In genomic region chr1:30425046-30425445, GRCh38 we compare ENCODE assay signal across 28 cellular contexts.
"Had no signal": no experiment of that assay in that cellular context is flagged by ENCODE, and none has a peak within 500 bp of the region (broad histone marks: within the 10 kb centered on the region; RNA-seq: fewer than 3 reads in every experiment).

No MANE protein-coding gene starts in this region.

- H3K36me3 Mint-ChIP-seq: activated CD8-positive, alpha-beta memory T cell treated with anti-CD3 and anti-CD28 coated beads, Interleukin-2, amount 10 ng/mL, durations not matched to agents 7 days and 5 days; neural progenitor cell had no signal

- H3K4me3 Mint-ChIP-seq: activated CD4-positive, alpha-beta memory T cell treated with anti-CD3 and anti-CD28 coated beads, Interleukin-2, amount 10 ng/mL, durations not matched to agents 7 days and 5 days; activated CD8-positive, alpha-beta memory T cell treated with anti-CD3 and anti-CD28 coated beads, Interleukin-2, amount 10 ng/mL, durations not matched to agents 7 days and 5 days; activated naive CD8-positive, alpha-beta T cell; natural killer cell; neural progenitor cell; T-helper 1 cell treated with Interleukin-12 subunit alpha and Interleukin-12 subunit beta and Interleukin-4 antibody, amounts not matched to agents 30 μg/mL and 1 μg/mL, for 36 hours had no signal

- H3K36me3 ChIP-seq: adrenal gland, cardiac muscle cell, gastrocnemius medialis, right atrium auricular region, suprapubic skin, tibial artery had no signal

- H3K9me3 ChIP-seq: body of pancreas, gastrocnemius medialis, suprapubic skin had no signal

- H3K9ac ChIP-seq: neural progenitor cell had no signal

- H3K27me3 ChIP-seq: adrenal gland, body of pancreas, cardiac muscle cell, right atrium auricular region, suprapubic skin had no signal

- H3K4me1 ChIP-seq: adrenal gland, body of pancreas, gastrocnemius medialis, right atrium auricular region, tibial artery had no signal

- H3K9me3 Mint-ChIP-seq: activated CD4-positive, alpha-beta memory T cell treated with anti-CD3 and anti-CD28 coated beads, Interleukin-2, amount 10 ng/mL, durations not matched to agents 7 days and 5 days had no signal

- H3K4me2 ChIP-seq: neural progenitor cell had no signal

- H3K4me3 ChIP-seq: adrenal gland, body of pancreas, cardiac muscle cell, gastrocnemius medialis, neural progenitor cell, right atrium auricular region, suprapubic skin, tibial artery had no signal

- H3K4me1 Mint-ChIP-seq: activated CD4-positive, alpha-beta memory T cell treated with anti-CD3 and anti-CD28 coated beads, Interleukin-2, amount 10 ng/mL, durations not matched to agents 7 days and 5 days; activated CD8-positive, alpha-beta memory T cell treated with anti-CD3 and anti-CD28 coated beads, Interleukin-2, amount 10 ng/mL, durations not matched to agents 7 days and 5 days; natural killer cell; neural progenitor cell had no signal

- ATAC-seq: activated CD4-positive, CD25-positive, alpha-beta regulatory T cell treated with anti-CD3 and anti-CD28 coated beads, Interleukin-2, amount 50 U/mL, for 24 hours; activated CD8-positive, alpha-beta memory T cell treated with anti-CD3 and anti-CD28 coated beads, Interleukin-2, amount 10 ng/mL, durations not matched to agents 7 days and 5 days; body of pancreas; gastrocnemius medialis; left cardiac atrium; left ventricle myocardium superior; natural killer cell had no signal

- H3K27ac Mint-ChIP-seq: activated CD4-positive, alpha-beta memory T cell treated with anti-CD3 and anti-CD28 coated beads, Interleukin-2, amount 10 ng/mL, durations not matched to agents 7 days and 5 days; activated CD8-positive, alpha-beta memory T cell treated with anti-CD3 and anti-CD28 coated beads, Interleukin-2, amount 10 ng/mL, durations not matched to agents 7 days and 5 days; activated naive CD8-positive, alpha-beta T cell; activated T-helper 2 cell treated with anti-CD3 and anti-CD28 coated beads, Interferon-gamma antibody, Interleukin-2, Interleukin-4, amounts not matched to agents 10 μg/mL and 5 μg/mL and 100 μg/mL, durations not matched to agents 14 hours and 24 hours and 36 hours; natural killer cell; neural progenitor cell; T-helper 1 cell treated with Interleukin-12 subunit alpha and Interleukin-12 subunit beta and Interleukin-4 antibody, amounts not matched to agents 30 μg/mL and 1 μg/mL, for 36 hours had no signal

- DNase-seq: activated CD4-positive, alpha-beta memory T cell treated with anti-CD3 and anti-CD28 coated beads, Interleukin-2, amount 10 ng/mL, durations not matched to agents 7 days and 5 days; activated CD4-positive, alpha-beta T cell treated with anti-CD3 and anti-CD28 coated beads for 48 hours; activated naive CD4-positive, alpha-beta T cell treated with Interleukin-2 at 50 U/mL for 16 hours; activated T-cell treated with anti-CD3 and anti-CD28 coated beads, Interleukin-2, amount 50 U/mL, for 48 hours; body of pancreas; cortex of kidney; gastrocnemius medialis; glutamatergic neuron; left cardiac atrium; left ventricle myocardium superior; occipital lobe; stimulated activated CD4-positive, alpha-beta T cell treated with anti-CD3 and anti-CD28 coated beads, Interleukin-15, amount 100 ng/mL, for 24 hours; stimulated activated naive CD4-positive, alpha-beta T cell; SW 1271; T-helper 9 cell had no signal

- H3K27ac ChIP-seq: adrenal gland, body of pancreas, cardiac muscle cell, gastrocnemius medialis, neural progenitor cell, right atrium auricular region, suprapubic skin, tibial artery, VCaP had no signal
